Comparison of ENCODE assay signal across 11 cellular contexts in genomic region chr17:59769891-59770290, GRCh38.
DNase-seq lines count a peak whose midpoint lies in the region; ATAC-seq, FAIRE-seq and TF ChIP-seq lines count a peak whose summit lies in the region.
"Had no signal": no experiment of that assay in that cellular context is flagged by ENCODE, and none has a peak within 500 bp of the region (broad histone marks: within the 10 kb centered on the region; RNA-seq: fewer than 3 reads in every experiment).

No MANE protein-coding gene starts in this region.

- TF ChIP-seq CTCF in cardiac fibroblast (IDR thresholded peaks at IDR 0.05; ENCODE audit: low read depth, low read length), result no peak
- TF ChIP-seq CTCF in osteoblast (IDR thresholded peaks at IDR 0.05; ENCODE audit: extremely low read depth, low read depth, low read length), result no peak

- peaks cover 7% of the 10 kb centered on the region for H3K79me2 ChIP-seq in osteoblast (ENCODE audit: insufficient read depth, low read length)

- peak; percentile 47 for DNase-seq in LHCN-M2 (ENCODE audit: low read depth)
- DNase-seq in cardiac fibroblast (ENCODE audit: low read depth in 2 of 2), result peak; percentile 31 to 73
- no peak for DNase-seq in osteoblast (ENCODE audit: insufficient read length, low spot score, missing footprints)
- DNase-seq in NCI-H146 treated with DMSO at 0.1 percent for 48 hours (lab: John Stamatoyannopoulos, UW; ENCODE audit: unreplicated experiment), result no peak
- DNase-seq: activated CD4-positive, alpha-beta T cell treated with anti-CD3 and anti-CD28 coated beads, Interleukin-2, amount 50 U/mL, for 4 hours; NCI-H1105 treated with DMSO at 0.1 percent for 48 hours; small intestine had no signal

- no peaks in the 10 kb centered on the region for H3K9me3 ChIP-seq in osteoblast (ENCODE audit: low read depth, low read length)

- H3K27ac ChIP-seq in osteoblast (ENCODE audit: low read depth, low read length), result peak overlapping the region; percentile 52

- H3K4me2 ChIP-seq in osteoblast (ENCODE audit: insufficient read depth, low read length), result no peak overlapping the region

- ATAC-seq in GM21717 (IDR thresholded peaks at IDR 0.05; ENCODE audit: unreplicated experiment), result no peak
- no peak for ATAC-seq in HG02610 (IDR thresholded peaks at IDR 0.05; ENCODE audit: unreplicated experiment)

- no peak overlapping the region for H2AFZ ChIP-seq in osteoblast (ENCODE audit: low read length)

- no peaks in the 10 kb centered on the region for H3K27me3 ChIP-seq in osteoblast (ENCODE audit: insufficient read depth, low read length)

- H3K4me1 ChIP-seq in osteoblast (ENCODE audit: insufficient read depth, low read length), result peaks cover 31% of the 10 kb centered on the region

- H3K36me3 ChIP-seq in osteoblast (ENCODE audit: insufficient read depth, low read length), result peaks cover 5% of the 10 kb centered on the region

- peak; percentile 97 for FAIRE-seq in G401.6 (lab: Jason Lieb, UNC)
- FAIRE-seq: GM12892, small intestine had no signal

- H3K4me3 ChIP-seq in cardiac fibroblast (replicated peaks in 1 of 2; ENCODE audit: low read depth in 2 of 2, low read length in 2 of 2) (no peak overlapping the region), osteoblast (ENCODE audit: insufficient read depth, low read length) (no peak overlapping the region)

- H4K20me1 ChIP-seq in osteoblast (ENCODE audit: insufficient read depth, low read length), result no peaks in the 10 kb centered on the region

Comparison
In these comparisons a context has a peak if more than half of its experiments do, and no peak if none do; other contexts are left out.
1. DNase-seq: peak in LHCN-M2 (single experiment) and cardiac fibroblast (2 of 2); none in osteoblast (single experiment) and NCI-H146 treated with DMSO at 0.1 percent for 48 hours (single experiment).